11 cellular contexts compared by ENCODE assay signal in genomic region chr2:111201214-111201613, GRCh38.
A peak's percentile ranks its signal among the peaks of the same experiment; 100 is the strongest.
DNase-seq lines count a peak whose midpoint lies in the region; ATAC-seq and TF ChIP-seq lines count a peak whose summit lies in the region.
"Had no signal": no experiment of that assay in that cellular context is flagged by ENCODE, and none has a peak within 500 bp of the region (broad histone marks: within the 10 kb centered on the region; RNA-seq: fewer than 3 reads in every experiment).

No MANE protein-coding gene starts in this region.

- DNase-seq in germinal center (ENCODE audit: low spot score): peak; percentile 40
- DNase-seq in COLO668 (lab: John Stamatoyannopoulos, UW; ENCODE audit: unreplicated experiment): no peak
- DNase-seq in H7: no peak
- no peak for DNase-seq in uterus
- no peak for DNase-seq in Right ventricle myocardium inferior (ENCODE audit: missing footprints)
- DNase-seq: CD4-positive, alpha-beta T cell; NCI-H524 had no signal

- TF ChIP-seq POLR2A in uterus (IDR thresholded peaks at IDR 0.05): no peak

- no peaks in the 10 kb centered on the region for H3K9me3 ChIP-seq in uterus
- H3K9me3 ChIP-seq: right atrium auricular region had no signal

- no peaks in the 10 kb centered on the region for H3K36me3 ChIP-seq in H7 (replicated peaks; ENCODE audit: control insufficient read depth, insufficient read depth, low read length)
- H3K36me3 ChIP-seq in uterus: no peaks in the 10 kb centered on the region
- H3K36me3 ChIP-seq: right atrium auricular region had no signal

- intact Hi-C loops in uterus (cut with DNase I; ENCODE audit: low total_unique reads) (no loop called here), Right ventricle myocardium inferior (cut with DNase I) (no loop called here)

- peak; percentile 83 for ATAC-seq in GM18867 (IDR thresholded peaks at IDR 0.05; ENCODE audit: unreplicated experiment)
- peak; percentile 80 for ATAC-seq in GM21447 (IDR thresholded peaks at IDR 0.05; ENCODE audit: unreplicated experiment)
- ATAC-seq in HG03103 (IDR thresholded peaks at IDR 0.05; ENCODE audit: low read depth, unreplicated experiment): peak; percentile 66
- no peak for ATAC-seq in Right ventricle myocardium inferior

- no peaks in the 10 kb centered on the region for H3K27me3 ChIP-seq in H7 (ENCODE audit: control insufficient read depth, insufficient read depth, low read length)
- H3K27me3 ChIP-seq in uterus: no peaks in the 10 kb centered on the region
- H3K27me3 ChIP-seq: right atrium auricular region had no signal

- no peaks in the 10 kb centered on the region for H3K4me1 ChIP-seq in uterus
- H3K4me1 ChIP-seq: right atrium auricular region had no signal

- no peak overlapping the region for H3K27ac ChIP-seq in uterus
- H3K27ac ChIP-seq: right atrium auricular region had no signal

- no peak overlapping the region for H3K4me3 ChIP-seq in H7 (ENCODE audit: insufficient read depth, low read depth, low read length)
- H3K4me3 ChIP-seq in uterus: no peak overlapping the region
- H3K4me3 ChIP-seq: right atrium auricular region had no signal

- no peak for TF ChIP-seq CTCF in uterus (IDR thresholded peaks at IDR 0.05)
